ENCODE assay signal across 12 cellular contexts in the genomic region with DNA sequence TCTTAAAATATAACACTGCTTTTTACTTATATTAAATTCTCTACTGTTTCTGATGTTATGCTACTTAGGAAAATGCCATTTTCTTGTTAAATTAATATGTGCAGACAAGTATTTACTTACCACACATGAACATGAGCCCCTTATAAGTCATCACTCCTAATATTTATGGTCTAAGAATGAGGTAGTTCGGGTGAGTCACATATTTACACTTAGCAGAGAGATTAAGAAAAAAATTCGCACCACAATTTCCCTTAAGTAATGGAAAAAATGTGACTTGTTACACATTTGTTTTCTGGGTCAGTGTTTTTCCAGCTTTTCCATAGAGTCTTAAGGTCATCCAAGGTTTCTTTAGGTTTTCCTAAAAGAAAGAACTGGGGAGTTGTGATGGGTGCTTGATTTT.
DNase-seq lines count a peak whose midpoint lies in the region; ATAC-seq, FAIRE-seq and TF ChIP-seq lines count a peak whose summit lies in the region.
"Had no signal": no experiment of that assay in that cellular context is flagged by ENCODE, and none has a peak within 500 bp of the region (broad histone marks: within the 10 kb centered on the region; RNA-seq: fewer than 3 reads in every experiment).

No MANE protein-coding gene starts in this region.

- no peak overlapping the region for H3K4me3 Mint-ChIP-seq in natural killer cell treated with Interleukin-12 subunit alpha and Interleukin-12 subunit beta and Interleukin-15 and Interleukin-18, amount 100 ng/mL, for 72 hours
- H3K4me3 Mint-ChIP-seq: stimulated activated effector memory CD8-positive, alpha-beta T cell treated with anti-CD3 and anti-CD28 coated beads, Interleukin-12 subunit alpha, Interleukin-12 subunit beta, amount 100 ng/mL, for 72 hours; T-helper 2 cell treated with Interferon-gamma antibody and Interleukin-4, amounts not matched to agents 5 μg/mL and 100 μg/mL, for 36 hours had no signal

- no peak for TF ChIP-seq CTCF in epithelial cell of proximal tubule (conservative IDR thresholded peaks at IDR 0.05; ENCODE audit: low read depth, low read length)
- no peak for TF ChIP-seq CTCF in mucosa of descending colon (IDR thresholded peaks at IDR 0.05)
- TF ChIP-seq CTCF in colonic mucosa (IDR thresholded peaks at IDR 0.05) = no peak

- no peak overlapping the region for H3K9ac ChIP-seq in colonic mucosa (ENCODE audit: low read depth in 2 of 2, low read length in 2 of 2)

- H3K4me1 Mint-ChIP-seq in natural killer cell treated with Interleukin-12 subunit alpha and Interleukin-12 subunit beta and Interleukin-15 and Interleukin-18, amount 100 ng/mL, for 72 hours (ENCODE audit: low read depth in 2 of 2) = no peaks in the 10 kb centered on the region
- H3K4me1 Mint-ChIP-seq: stimulated activated effector memory CD8-positive, alpha-beta T cell treated with anti-CD3 and anti-CD28 coated beads, Interleukin-12 subunit alpha, Interleukin-12 subunit beta, amount 100 ng/mL, for 72 hours had no signal

- H3K27me3 Mint-ChIP-seq in natural killer cell treated with Interleukin-12 subunit alpha and Interleukin-12 subunit beta and Interleukin-15 and Interleukin-18, amount 100 ng/mL, for 72 hours = peaks cover 2 to 20% of the 10 kb centered on the region in 2 donors

- H3K9me3 ChIP-seq in mucosa of descending colon (no peaks in the 10 kb centered on the region), colonic mucosa (no peaks in the 10 kb centered on the region)

- H3K27ac Mint-ChIP-seq in natural killer cell treated with Interleukin-12 subunit alpha and Interleukin-12 subunit beta and Interleukin-15 and Interleukin-18, amount 100 ng/mL, for 72 hours = no peak overlapping the region
- H3K27ac Mint-ChIP-seq: stimulated activated effector memory CD8-positive, alpha-beta T cell treated with anti-CD3 and anti-CD28 coated beads, Interleukin-12 subunit alpha, Interleukin-12 subunit beta, amount 100 ng/mL, for 72 hours; T-helper 2 cell treated with Interferon-gamma antibody and Interleukin-4, amounts not matched to agents 5 μg/mL and 100 μg/mL, for 36 hours had no signal

- FAIRE-seq in urothelium cell line (lab: Jason Lieb, UNC) = no peak

- no peak overlapping the region for H3K4me3 ChIP-seq in epithelial cell of proximal tubule (ENCODE audit: low read depth, low read length)
- H3K4me3 ChIP-seq in mucosa of descending colon = no peak overlapping the region
- H3K4me3 ChIP-seq in colonic mucosa = no peak overlapping the region

- H3K27me3 ChIP-seq in colonic mucosa = no peaks in the 10 kb centered on the region

- no peaks in the 10 kb centered on the region for H3K36me3 Mint-ChIP-seq in natural killer cell treated with Interleukin-12 subunit alpha and Interleukin-12 subunit beta and Interleukin-15 and Interleukin-18, amount 100 ng/mL, for 72 hours
- H3K36me3 Mint-ChIP-seq: stimulated activated effector memory CD8-positive, alpha-beta T cell treated with anti-CD3 and anti-CD28 coated beads, Interleukin-12 subunit alpha, Interleukin-12 subunit beta, amount 100 ng/mL, for 72 hours had no signal

- intact Hi-C loops in mucosa of descending colon (cut with DNase I, micrococcal nuclease) (loop anchor here (5.0 kb wide), 1 partner anchor 69 kb away; a partner anchor contains a TSS), colonic mucosa (cut with DNase I) (loop anchor here (5.0 to 10.0 kb wide), 2 partner anchors 69 to 432 kb away; a partner anchor contains a TSS)

- H3K4me1 ChIP-seq in mucosa of descending colon (ENCODE audit: low read depth) = no peaks in the 10 kb centered on the region
- H3K4me1 ChIP-seq in colonic mucosa = no peaks in the 10 kb centered on the region

- H3K9me3 Mint-ChIP-seq in natural killer cell treated with Interleukin-12 subunit alpha and Interleukin-12 subunit beta and Interleukin-15 and Interleukin-18, amount 100 ng/mL, for 72 hours = no peaks in the 10 kb centered on the region
- H3K9me3 Mint-ChIP-seq: stimulated activated effector memory CD8-positive, alpha-beta T cell treated with anti-CD3 and anti-CD28 coated beads, Interleukin-12 subunit alpha, Interleukin-12 subunit beta, amount 100 ng/mL, for 72 hours; T-helper 2 cell treated with Interferon-gamma antibody and Interleukin-4, amounts not matched to agents 5 μg/mL and 100 μg/mL, for 36 hours had no signal

- no peaks in the 10 kb centered on the region for H3K36me3 ChIP-seq in mucosa of descending colon (ENCODE audit: low read depth)
- H3K36me3 ChIP-seq in colonic mucosa = no peaks in the 10 kb centered on the region

- no peak overlapping the region for H3K27ac ChIP-seq in colonic mucosa

- DNase-seq in NCI-H69 (lab: John Stamatoyannopoulos, UW) (peak; percentile 2), epithelial cell of proximal tubule (ENCODE audit: low read depth) (peak; percentile 69), mucosa of descending colon (no peak), urothelium cell line (ENCODE audit: low spot score) (peak; percentile 50), colonic mucosa (no peak)
- DNase-seq in natural killer cell treated with Interleukin-12 subunit alpha and Interleukin-12 subunit beta and Interleukin-15 and Interleukin-18, amount 100 ng/mL, for 72 hours (ENCODE audit: low spot score) = no peak
- DNase-seq: cortex of kidney, H7, NCI-H1436 had no signal

- ATAC-seq in mucosa of descending colon (peak; percentile 34), HG02623 (IDR thresholded peaks at IDR 0.05; ENCODE audit: unreplicated experiment) (no peak)
- no peak for ATAC-seq in natural killer cell treated with Interleukin-12 subunit alpha and Interleukin-12 subunit beta and Interleukin-15 and Interleukin-18, amount 100 ng/mL, for 72 hours
- ATAC-seq: stimulated activated effector memory CD8-positive, alpha-beta T cell treated with anti-CD3 and anti-CD28 coated beads, Interleukin-12 subunit alpha, Interleukin-12 subunit beta, amount 100 ng/mL, for 72 hours had no signal

Comparison
In these comparisons a context has a peak if more than half of its experiments do, and no peak if none do; other contexts are left out.
1. DNase-seq: peak in NCI-H69 (single experiment), epithelial cell of proximal tubule (single experiment) and urothelium cell line (single experiment); none in mucosa of descending colon (0 of 3), colonic mucosa (single experiment) and natural killer cell treated with Interleukin-12 subunit alpha and Interleukin-12 subunit beta and Interleukin-15 and Interleukin-18, amount 100 ng/mL, for 72 hours (single experiment).